18 cellular contexts compared by ENCODE assay signal in genomic region chr7:81004098-81004497, GRCh38.
DNase-seq lines count a peak whose midpoint lies in the region; ATAC-seq, FAIRE-seq and TF ChIP-seq lines count a peak whose summit lies in the region.
"Had no signal": no experiment of that assay in that cellular context is flagged by ENCODE, and none has a peak within 500 bp of the region (broad histone marks: within the 10 kb centered on the region; RNA-seq: fewer than 3 reads in every experiment).

No MANE protein-coding gene starts in this region.

- H3K4me1 ChIP-seq in body of pancreas, result no peaks in the 10 kb centered on the region
- H3K4me1 ChIP-seq: HAP-1, upper lobe of left lung had no signal

- H3K27me3 ChIP-seq in kidney epithelial cell (ENCODE audit: control insufficient read depth, insufficient read depth, low read length), result no peaks in the 10 kb centered on the region
- no peaks in the 10 kb centered on the region for H3K27me3 ChIP-seq in body of pancreas
- H3K27me3 ChIP-seq: upper lobe of left lung had no signal

- H3K27ac Mint-ChIP-seq in brain, result peak overlapping the region in 4 of 5 experiments; percentile 45 to 96 (median 70)

- peak overlapping the region in 1 of 5 experiments; percentile 10 for H3K4me3 Mint-ChIP-seq in brain
- H3K4me3 Mint-ChIP-seq: activated T-cell treated with anti-CD3 and anti-CD28 coated beads, Interleukin-2, amount 50 U/mL, for 4 hours had no signal

- 79 to 88% methylated on average over 1 of the region's 1 CpG for WGBS in body of pancreas, 2 donors

- H3K36me3 Mint-ChIP-seq in brain, result no peaks in the 10 kb centered on the region

- no peaks in the 10 kb centered on the region for H3K9me3 ChIP-seq in body of pancreas
- H3K9me3 ChIP-seq: HAP-1, upper lobe of left lung had no signal

- H3K36me3 ChIP-seq in kidney epithelial cell (ENCODE audit: control insufficient read depth, insufficient read depth, low read length) (no peaks in the 10 kb centered on the region), body of pancreas (replicated peaks in 1 of 2; ENCODE audit: insufficient read depth in 1 of 2, low read depth in 2 of 2) (no peaks in the 10 kb centered on the region)
- H3K36me3 ChIP-seq: HAP-1, upper lobe of left lung had no signal

- TF ChIP-seq POLR2A in body of pancreas (IDR thresholded peaks at IDR 0.05) (no peak), GM12892 (IDR thresholded peaks at IDR 0.05; ENCODE audit: low read depth, low read length) (no peak)

- intact Hi-C loops in body of pancreas (cut with DNase I), result no loop called here

- H3K27me3 Mint-ChIP-seq in brain, result peaks cover 3% of the 10 kb centered on the region

- no peak for ATAC-seq in body of pancreas
- ATAC-seq: activated T-cell treated with anti-CD3 and anti-CD28 coated beads, Interleukin-2, amount 50 U/mL, for 4 hours; GM12878 had no signal

- H3K4me3 ChIP-seq in kidney epithelial cell (ENCODE audit: low read depth, low read length), result no peak overlapping the region
- no peak overlapping the region for H3K4me3 ChIP-seq in body of pancreas
- H3K4me3 ChIP-seq: GM12878, HAP-1, upper lobe of left lung had no signal

- TF ChIP-seq CTCF in brain (conservative IDR thresholded peaks at IDR 0.05), result no peak
- TF ChIP-seq CTCF in kidney epithelial cell (IDR thresholded peaks at IDR 0.05; ENCODE audit: insufficient read depth, low read length, poor library complexity, severe bottlenecking), result no peak
- TF ChIP-seq CTCF in body of pancreas (IDR thresholded peaks at IDR 0.05), result no peak

- H3K27ac ChIP-seq in body of pancreas, result no peak overlapping the region
- H3K27ac ChIP-seq: upper lobe of left lung had no signal

- no peak for FAIRE-seq in GM12892 (lab: Jason Lieb, UNC)
- FAIRE-seq: GM12878, GM19239 had no signal

- peak; percentile 43 for DNase-seq in AG08395 (ENCODE audit: low spot score)
- peak; percentile 10 for DNase-seq in HK-2 (ENCODE audit: unreplicated experiment)
- peak; percentile 45 for DNase-seq in kidney epithelial cell (ENCODE audit: low read depth)
- DNase-seq in body of pancreas, result no peak
- DNase-seq in DMS53 (lab: John Stamatoyannopoulos, UW), result no peak
- DNase-seq in GM19240 (ENCODE audit: insufficient read length, low spot score), result no peak
- no peak for DNase-seq in GM12892 (ENCODE audit: insufficient read length)
- DNase-seq: activated CD4-positive, alpha-beta T cell treated with anti-CD3 and anti-CD28 coated beads for 1 hour; activated T-cell treated with anti-CD3 and anti-CD28 coated beads, Interleukin-2, amount 50 U/mL, for 4 hours; amygdala; effector CD4-positive, alpha-beta T cell; head of caudate nucleus; occipital lobe; upper lobe of left lung had no signal

- H3K4me1 Mint-ChIP-seq in brain, result peaks cover 32% of the 10 kb centered on the region

- H3K9me3 Mint-ChIP-seq in brain, result peaks cover 3 to 12% (median 7%) of the 10 kb centered on the region in 5 experiments

Comparison
In these comparisons a context has a peak if more than half of its experiments do, and no peak if none do; other contexts are left out.
1. DNase-seq: peak in AG08395 (single experiment), HK-2 (single experiment) and kidney epithelial cell (single experiment); none in body of pancreas (0 of 4), DMS53 (single experiment), GM19240 (single experiment) and GM12892 (single experiment).